22 cellular contexts compared by ENCODE assay signal in genomic region chr4:83237591-83237990, GRCh38.
"Had no signal": no experiment of that assay in that cellular context is flagged by ENCODE, and none has a peak within 500 bp of the region (broad histone marks: within the 10 kb centered on the region; RNA-seq: fewer than 3 reads in every experiment).

No MANE protein-coding gene starts in this region.

- ATAC-seq: activated CD8-positive, alpha-beta memory T cell treated with anti-CD3 and anti-CD28 coated beads, Interleukin-2, amount 10 ng/mL, durations not matched to agents 7 days and 5 days; effector memory CD8-positive, alpha-beta T cell; foreskin keratinocyte; stimulated activated naive B cell treated with anti-CD40 and anti-IgM and Interleukin-4, amounts not matched to agents 10 μg/mL and 1 μg/mL and 100 μg/mL, for 72 hours had no signal

- H3K27me3 ChIP-seq: ascending aorta, breast epithelium, foreskin keratinocyte, right atrium auricular region, tibial artery, uterus had no signal

- H3K4me3 ChIP-seq: ascending aorta, breast epithelium, right atrium auricular region, skin epidermis, tibial artery, uterus had no signal

- H3K9me3 ChIP-seq: ascending aorta, breast epithelium, right atrium auricular region, tibial artery, uterus had no signal

- DNase-seq: activated CD4-positive, alpha-beta T cell treated with anti-CD3 and anti-CD28 coated beads, Interleukin-2, amount 50 U/mL, for 4 hours; activated CD4-positive, CD25-positive, alpha-beta regulatory T cell treated with anti-CD3 and anti-CD28 coated beads, Interleukin-2, amount 50 U/mL, for 72 hours; activated CD8-positive, alpha-beta memory T cell treated with anti-CD3 and anti-CD28 coated beads, Interleukin-2, amount 10 ng/mL, durations not matched to agents 7 days and 5 days; activated naive CD4-positive, alpha-beta T cell treated with anti-CD3 and anti-CD28 coated beads, Interleukin-2, amount 10 ng/mL, durations not matched to agents 7 days and 5 days; activated T-cell treated with anti-CD3 and anti-CD28 coated beads, Interleukin-2, amount 50 U/mL, for 1 hour; cerebellar nuclear complex; dermis blood vessel endothelial cell; effector memory CD8-positive, alpha-beta T cell; foreskin keratinocyte; glutamatergic neuron; hypothalamus; mesendoderm; nucleus accumbens; stimulated activated CD4-positive, alpha-beta T cell treated with anti-CD3 and anti-CD28 coated beads, Interleukin-15, amount 100 ng/mL, for 24 hours; stimulated activated CD4-positive, alpha-beta T cell treated with anti-CD3 and anti-CD28 coated beads, Interleukin-4, amount 100 ng/mL, for 1 hour; stimulated activated naive B cell treated with anti-CD40 and anti-IgM and Interleukin-4, amounts not matched to agents 10 μg/mL and 1 μg/mL and 100 μg/mL, for 72 hours; tibial artery; uterus had no signal

- H3K36me3 ChIP-seq: ascending aorta, breast epithelium, right atrium auricular region, tibial artery, uterus had no signal

- H3K27ac ChIP-seq: ascending aorta, breast epithelium, foreskin keratinocyte, right atrium auricular region, skin epidermis, tibial artery, uterus had no signal

- H3K4me1 ChIP-seq: ascending aorta, breast epithelium, right atrium auricular region, tibial artery, uterus had no signal
